ENCODE assay signal across 1 cellular context in the genomic region with DNA sequence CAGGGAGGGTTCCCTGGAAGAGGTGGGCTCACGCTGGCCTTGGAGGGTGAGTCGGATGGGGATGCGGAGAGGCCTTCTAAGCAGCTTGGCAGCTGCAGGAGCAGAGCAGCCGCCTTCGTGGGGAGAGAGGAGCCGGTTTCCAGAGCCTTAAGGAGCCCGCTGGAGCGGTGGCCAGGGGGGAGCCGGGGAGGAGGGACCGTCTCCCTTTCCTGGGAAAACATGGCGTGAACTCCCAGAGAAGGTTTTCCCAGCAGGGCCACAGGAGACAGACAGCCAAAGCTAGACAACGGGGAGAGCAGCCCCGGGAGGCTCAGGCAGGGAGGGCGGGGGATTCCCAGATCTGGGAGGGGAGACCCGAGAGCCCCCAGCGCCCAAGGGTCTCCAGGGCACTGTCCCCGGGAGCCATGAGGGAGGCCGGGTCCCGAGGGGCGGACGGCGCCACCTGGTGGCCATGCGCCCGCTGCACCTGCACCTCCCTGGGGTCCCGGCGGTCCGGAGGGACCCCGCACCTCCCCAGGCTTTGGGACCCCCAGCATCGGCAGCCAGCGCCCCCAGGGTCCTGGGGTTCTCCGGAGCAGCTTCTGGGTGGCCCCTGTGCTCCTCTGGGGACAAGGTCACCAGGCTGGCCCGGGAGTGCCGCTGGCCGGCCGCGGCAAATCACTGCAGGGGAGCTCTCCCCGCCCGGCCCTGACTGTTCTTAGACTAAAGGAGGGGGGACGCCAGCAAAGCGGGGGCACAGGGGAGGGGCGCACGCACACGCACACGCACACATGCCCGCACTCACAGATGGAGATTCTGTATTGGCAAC.
TF ChIP-seq lines count a peak whose summit lies in the region.

No MANE protein-coding gene starts in this region.

TF ChIP-seq in A549, 52 proteins besides CTCF, POLR2A, EP300 and RAD21 (continued from another document):
- TF ChIP-seq, protein P1, sequence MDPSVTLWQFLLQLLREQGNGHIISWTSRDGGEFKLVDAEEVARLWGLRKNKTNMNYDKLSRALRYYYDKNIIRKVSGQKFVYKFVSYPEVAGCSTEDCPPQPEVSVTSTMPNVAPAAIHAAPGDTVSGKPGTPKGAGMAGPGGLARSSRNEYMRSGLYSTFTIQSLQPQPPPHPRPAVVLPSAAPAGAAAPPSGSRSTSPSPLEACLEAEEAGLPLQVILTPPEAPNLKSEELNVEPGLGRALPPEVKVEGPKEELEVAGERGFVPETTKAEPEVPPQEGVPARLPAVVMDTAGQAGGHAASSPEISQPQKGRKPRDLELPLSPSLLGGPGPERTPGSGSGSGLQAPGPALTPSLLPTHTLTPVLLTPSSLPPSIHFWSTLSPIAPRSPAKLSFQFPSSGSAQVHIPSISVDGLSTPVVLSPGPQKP (IDR thresholded peaks at IDR 0.05; ENCODE audit: low read depth, low read length) = no peak
- TF ChIP-seq SMC3 (IDR thresholded peaks at IDR 0.05) (peak; percentile 100), RNF2 (IDR thresholded peaks at IDR 0.05; ENCODE audit: borderline replicate concordance, low read depth) (no peak), CEBPB (IDR thresholded peaks at IDR 0.05) (no peak), MAZ (IDR thresholded peaks at IDR 0.05; ENCODE audit: borderline replicate concordance, low read depth, low read length) (no peak), EHF (CRISPR knock-in tag; IDR thresholded peaks at IDR 0.05) (no peak), ZNF302 (CRISPR knock-in tag; IDR thresholded peaks at IDR 0.05) (no peak), HMGXB4 (CRISPR knock-in tag; IDR thresholded peaks at IDR 0.05; ENCODE audit: borderline replicate concordance) (no peak), FOSB (CRISPR knock-in tag; IDR thresholded peaks at IDR 0.05) (no peak)
